Comparison of ENCODE assay signal across 14 cellular contexts in genomic region chr14:92625213-92625612, GRCh38.
DNase-seq lines count a peak whose midpoint lies in the region; TF ChIP-seq lines count a peak whose summit lies in the region.
"Had no signal": no experiment of that assay in that cellular context is flagged by ENCODE, and none has a peak within 500 bp of the region (broad histone marks: within the 10 kb centered on the region; RNA-seq: fewer than 3 reads in every experiment).

No MANE protein-coding gene starts in this region.

- no peak overlapping the region for H3K4me3 ChIP-seq in mammary epithelial cell (replicated peaks in 1 of 3; ENCODE audit: insufficient read depth in 1 of 3, low read depth in 2 of 3, low read length in 3 of 3)
- peak overlapping the region in 1 of 2 experiments; percentile 29 for H3K4me3 ChIP-seq in mesenchymal stem cell (ENCODE audit: insufficient read depth in 1 of 2, low read depth in 1 of 2, low read length in 2 of 2)
- H3K4me3 ChIP-seq: SJCRH30 had no signal

- H3K4me1 ChIP-seq in mammary epithelial cell (ENCODE audit: insufficient read depth, low read length) (peaks cover 5% of the 10 kb centered on the region), mesenchymal stem cell (ENCODE audit: control insufficient read depth, insufficient read depth, low read depth, low read length) (peaks cover 4% of the 10 kb centered on the region)
- H3K4me1 ChIP-seq: SJCRH30 had no signal

- peak overlapping the region; percentile 16 for H2AK5ac ChIP-seq in mesenchymal stem cell (ENCODE audit: low read length, severe bottlenecking)

- no peak overlapping the region for H3K18ac ChIP-seq in mesenchymal stem cell (ENCODE audit: low read depth in 1 of 2, low read length in 2 of 2)

- BruUV-seq in mammary epithelial cell (replicated peaks; lab: Mats Ljungman, UMichigan), result no TSS peak

- H2BK12ac ChIP-seq in mesenchymal stem cell (ENCODE audit: low read length in 2 of 2), result no peak overlapping the region

- intact Hi-C loops in mammary epithelial cell (cut with micrococcal nuclease), result no loop called here

- WGBS in mammary epithelial cell (ENCODE audit: low coverage, missing lambda C conversion rate), result 43% methylated on average over 5 of the region's 5 CpGs
- 52% methylated on average over 3 of the region's 5 CpGs for WGBS in mesenchymal stem cell

- TF ChIP-seq CTCF in AG09319 (IDR thresholded peaks at IDR 0.05; ENCODE audit: low read depth, low read length), result no peak
- TF ChIP-seq CTCF in mammary epithelial cell (conservative IDR thresholded peaks at IDR 0.05 in 1 of 2, IDR thresholded peaks at IDR 0.05 in 1 of 2; ENCODE audit: extremely low read depth in 1 of 2, insufficient read depth in 1 of 2, low read depth in 1 of 2, low read length in 2 of 2), result no peak

- in situ Hi-C loops in mammary epithelial cell (cut with MboI; ENCODE audit: low sequenced_read_pairs in 2 of 2), result no loop called here

- H2AFZ ChIP-seq in mammary epithelial cell (ENCODE audit: low read depth, low read length) (no peak overlapping the region), mesenchymal stem cell (ENCODE audit: low read depth, low read length) (no peak overlapping the region)

- H3K27me3 ChIP-seq in mammary epithelial cell (ENCODE audit: insufficient read depth, low read length) (no peaks in the 10 kb centered on the region), mesenchymal stem cell (ENCODE audit: control insufficient read depth in 1 of 2, insufficient read depth in 1 of 2, low read length in 2 of 2) (no peaks in the 10 kb centered on the region)
- H3K27me3 ChIP-seq: SJCRH30 had no signal

- no peak overlapping the region for H4K91ac ChIP-seq in mesenchymal stem cell (ENCODE audit: low read length)

- H3K4me2 ChIP-seq in mammary epithelial cell (ENCODE audit: insufficient read depth, low read depth, low read length) (no peak overlapping the region), mesenchymal stem cell (ENCODE audit: low read length, poor library complexity, severe bottlenecking) (no peak overlapping the region)

- no peaks in the 10 kb centered on the region for H3K79me2 ChIP-seq in mammary epithelial cell (ENCODE audit: insufficient read depth, low read length)

- no peaks in the 10 kb centered on the region for H3K36me3 ChIP-seq in mammary epithelial cell (ENCODE audit: insufficient read depth, low read length)
- H3K36me3 ChIP-seq in mesenchymal stem cell (ENCODE audit: control insufficient read depth in 1 of 2, insufficient read depth in 2 of 2, low read depth in 1 of 2, low read length in 2 of 2), result peaks cover 17 to 49% of the 10 kb centered on the region in 2 experiments
- H3K36me3 ChIP-seq: SJCRH30 had no signal

- H4K20me1 ChIP-seq in mammary epithelial cell (ENCODE audit: insufficient read depth, low read length), result no peaks in the 10 kb centered on the region

- no peak overlapping the region for H3K27ac ChIP-seq in mammary epithelial cell (ENCODE audit: insufficient read depth, low read depth, low read length)
- peak overlapping the region; percentile 72 for H3K27ac ChIP-seq in mesenchymal stem cell (ENCODE audit: low read length, poor library complexity, severe bottlenecking)
- H3K27ac ChIP-seq: SJCRH30 had no signal

- H3K14ac ChIP-seq in mesenchymal stem cell (ENCODE audit: low read length in 2 of 2), result no peak overlapping the region

- H3K79me1 ChIP-seq in mesenchymal stem cell (replicated peaks; ENCODE audit: low read length, poor library complexity, severe bottlenecking), result peaks cover 24% of the 10 kb centered on the region

- H3K9ac ChIP-seq in mammary epithelial cell (ENCODE audit: insufficient read depth, low read length) (no peak overlapping the region), mesenchymal stem cell (ENCODE audit: low read length) (peak overlapping the region; percentile 69)

- DNase-seq in AG09319 (ENCODE audit: extremely low read depth, low read depth), result peak; percentile 83
- DNase-seq in LHCN-M2 (ENCODE audit: low read depth), result peak; percentile 89
- DNase-seq in mammary epithelial cell, result peak; percentile 87
- DNase-seq in mesenchymal stem cell, result peak; percentile 89
- no peak for DNase-seq in HT-29 (ENCODE audit: low spot score)
- no peak for DNase-seq in SHP77 treated with DMSO at 0.1 percent for 48 hours (lab: John Stamatoyannopoulos, UW)
- DNase-seq in activated CD4-positive, CD25-positive, alpha-beta regulatory T cell (lab: John Stamatoyannopoulos, UW), result no peak
- DNase-seq in T-helper 9 cell, result no peak
- DNase-seq: activated CD4-positive, alpha-beta T cell treated with anti-CD3 and anti-CD28 coated beads for 1 hour; foreskin melanocyte; NCI-H524 treated with DMSO at 0.1 percent for 48 hours; SJCRH30; stimulated activated CD4-positive, alpha-beta T cell treated with anti-CD3 and anti-CD28 coated beads, Interleukin-15, amount 100 ng/mL, for 24 hours; stimulated activated CD8-positive, alpha-beta memory T cell treated with anti-CD3 and anti-CD28 coated beads, Interleukin-4, amount 100 ng/mL, for 48 hours had no signal

- dilution Hi-C loops in mammary epithelial cell (cut with HindIII; ENCODE audit: low sequenced_read_pairs), result no loop called here

- CTCF ChIA-PET in mammary epithelial cell (lab: Charles Lee; ENCODE audit: low non-redundant PET), result no interaction called here

- no peak overlapping the region for H3K23ac ChIP-seq in mesenchymal stem cell (ENCODE audit: low read length in 2 of 2)

- H3K4ac ChIP-seq in mesenchymal stem cell (ENCODE audit: low read depth in 1 of 2, low read length in 2 of 2), result peak overlapping the region in 1 of 2 experiments; percentile 41

- H4K8ac ChIP-seq in mesenchymal stem cell (ENCODE audit: low read length), result no peak overlapping the region

- no peak overlapping the region for H2BK5ac ChIP-seq in mesenchymal stem cell (ENCODE audit: low read depth, low read length, poor library complexity, severe bottlenecking)

- no peak overlapping the region for H2BK120ac ChIP-seq in mesenchymal stem cell (ENCODE audit: low read depth, low read length)

- peaks cover 32% of the 10 kb centered on the region for H3K9me3 ChIP-seq in mammary epithelial cell (replicated peaks; ENCODE audit: insufficient read depth, low read length)
- peaks cover 42% of the 10 kb centered on the region for H3K9me3 ChIP-seq in mesenchymal stem cell (ENCODE audit: control insufficient read depth, low read length)
- H3K9me3 ChIP-seq: SJCRH30 had no signal

- no peak overlapping the region for H2BK15ac ChIP-seq in mesenchymal stem cell (ENCODE audit: low read depth, poor library complexity, severe bottlenecking)

Comparison
In these comparisons a context has a peak if more than half of its experiments do, and no peak if none do; other contexts are left out.
1. DNase-seq: peak in AG09319 (single experiment), LHCN-M2 (single experiment), mammary epithelial cell (single experiment) and mesenchymal stem cell (single experiment); none in HT-29 (single experiment), SHP77 treated with DMSO at 0.1 percent for 48 hours (single experiment), activated CD4-positive, CD25-positive, alpha-beta regulatory T cell (0 of 4) and T-helper 9 cell (single experiment).